8 cellular contexts compared by ENCODE assay signal in the genomic region with DNA sequence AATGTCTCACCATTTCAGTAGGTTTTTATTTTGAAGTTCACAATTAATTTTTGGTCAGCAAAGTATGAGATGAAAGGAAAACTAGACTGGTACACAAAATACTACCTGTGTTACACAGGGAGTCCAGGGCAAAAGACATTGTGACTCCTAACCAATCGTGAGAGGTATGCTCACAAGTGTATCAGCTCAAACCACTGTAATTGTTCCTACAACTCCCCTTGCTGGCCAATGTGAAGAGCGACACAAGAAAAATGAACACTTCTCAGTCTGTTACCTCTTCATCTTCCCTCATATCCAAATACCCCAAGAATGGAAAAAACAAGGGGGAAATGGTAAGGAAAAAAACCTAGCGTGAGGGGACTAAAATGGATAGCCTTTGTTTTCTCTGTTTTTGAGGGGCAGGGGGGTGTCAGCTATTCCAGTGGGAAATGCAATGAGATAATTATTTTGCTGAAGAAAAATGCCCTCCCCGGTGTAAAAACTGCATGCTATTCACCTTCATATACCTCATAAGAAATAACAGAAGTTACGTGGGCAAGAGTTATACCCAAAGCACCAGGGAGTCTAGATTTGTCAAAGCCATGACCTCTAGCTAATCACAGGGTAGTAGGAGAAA. TPM values are rescaled to one million over a fixed set of nuclear protein-coding genes. Genes with fewer than 3 reads are reported as not detected.
DNase-seq lines count a peak whose midpoint lies in the region; ATAC-seq and TF ChIP-seq lines count a peak whose summit lies in the region.

No MANE protein-coding gene starts in this region.

- no peaks in the 10 kb centered on the region for H3K9me3 Mint-ChIP-seq in progenitor cell of endocrine pancreas (ENCODE audit: low read depth)

- no peak overlapping the region for H3K4me3 Mint-ChIP-seq in progenitor cell of endocrine pancreas (ENCODE audit: low read depth)
- H3K4me3 Mint-ChIP-seq in T-helper 17 cell = no peak overlapping the region

- intact Hi-C loops in psoas muscle (cut with DNase I) = no loop called here

- H3K4me1 Mint-ChIP-seq in progenitor cell of endocrine pancreas (ENCODE audit: low read depth) = peaks cover 14% of the 10 kb centered on the region
- no peaks in the 10 kb centered on the region for H3K4me1 Mint-ChIP-seq in T-helper 17 cell

- H4K20me1 ChIP-seq in OCI-LY1 (ENCODE audit: insufficient read depth, low read length) = no peaks in the 10 kb centered on the region

- H3K27me3 Mint-ChIP-seq in progenitor cell of endocrine pancreas (no peaks in the 10 kb centered on the region), T-helper 17 cell (no peaks in the 10 kb centered on the region)

- H3K27ac ChIP-seq in OCI-LY1 (ENCODE audit: low read depth, low read length, poor library complexity, severe bottlenecking) = no peak overlapping the region
- no peak overlapping the region for H3K27ac ChIP-seq in psoas muscle

- H3K36me3 Mint-ChIP-seq in progenitor cell of endocrine pancreas (ENCODE audit: insufficient read depth) = no peaks in the 10 kb centered on the region
- peaks cover 2% of the 10 kb centered on the region for H3K36me3 Mint-ChIP-seq in T-helper 17 cell (ENCODE audit: low read depth)

- DNase-seq in EL (peak; percentile 43), GM20000 (ENCODE audit: low spot score) (peak; percentile 66), HT-29 (ENCODE audit: low spot score) (peak; percentile 85), epithelial cell of proximal tubule (ENCODE audit: low read depth) (peak; percentile 40), progenitor cell of endocrine pancreas (ENCODE audit: low spot score, unreplicated experiment) (no peak), T-helper 17 cell (no peak), psoas muscle (no peak)

- H3F3A ChIP-seq in OCI-LY1 (ENCODE audit: insufficient read depth, low read length) = no peaks in the 10 kb centered on the region

- H3K27me3 ChIP-seq in OCI-LY1 (ENCODE audit: insufficient read depth, low read length) (no peaks in the 10 kb centered on the region), psoas muscle (ENCODE audit: insufficient read depth in 3 of 3, low read length in 2 of 3) (no peaks in the 10 kb centered on the region)

- no peak overlapping the region for H3K4me3 ChIP-seq in OCI-LY1 (ENCODE audit: low read depth, low read length, poor library complexity, severe bottlenecking)
- no peak overlapping the region for H3K4me3 ChIP-seq in epithelial cell of proximal tubule (ENCODE audit: low read depth, low read length)
- no peak overlapping the region for H3K4me3 ChIP-seq in psoas muscle

- no peaks in the 10 kb centered on the region for H3K9me3 ChIP-seq in OCI-LY1 (ENCODE audit: low read length)
- no peaks in the 10 kb centered on the region for H3K9me3 ChIP-seq in T-helper 17 cell (ENCODE audit: control insufficient read depth, low read length, poor library complexity, severe bottlenecking)
- no peaks in the 10 kb centered on the region for H3K9me3 ChIP-seq in psoas muscle

- H3K36me3 ChIP-seq in OCI-LY1 (ENCODE audit: insufficient read depth, low read length) (no peaks in the 10 kb centered on the region), psoas muscle (ENCODE audit: insufficient read depth in 1 of 2, low read depth in 1 of 2) (no peaks in the 10 kb centered on the region)

- peaks cover 9% of the 10 kb centered on the region for H3K4me1 ChIP-seq in OCI-LY1 (ENCODE audit: insufficient read depth, low read length, severe bottlenecking)
- H3K4me1 ChIP-seq in psoas muscle = no peaks in the 10 kb centered on the region

- H2AFZ ChIP-seq in OCI-LY1 (ENCODE audit: low read length) = no peak overlapping the region

- TF ChIP-seq CTCF in GM20000 (IDR thresholded peaks at IDR 0.05; ENCODE audit: extremely low read depth, missing control alignments) = peak; percentile 71
- peak; percentile 62 for TF ChIP-seq CTCF in OCI-LY1 (IDR thresholded peaks at IDR 0.05; ENCODE audit: low read length)
- peak; percentile 86 for TF ChIP-seq CTCF in epithelial cell of proximal tubule (conservative IDR thresholded peaks at IDR 0.05; ENCODE audit: low read depth, low read length)
- TF ChIP-seq CTCF in progenitor cell of endocrine pancreas (IDR thresholded peaks at IDR 0.05; ENCODE audit: unreplicated experiment) = peak; percentile 62
- no peak for TF ChIP-seq CTCF in psoas muscle (IDR thresholded peaks at IDR 0.05)

- peak overlapping the region; percentile 90 for H3K27ac Mint-ChIP-seq in progenitor cell of endocrine pancreas
- no peak overlapping the region for H3K27ac Mint-ChIP-seq in T-helper 17 cell

- no peaks in the 10 kb centered on the region for H3K79me2 ChIP-seq in OCI-LY1 (ENCODE audit: insufficient read depth, low read length)

- H3K4me2 ChIP-seq in OCI-LY1 (ENCODE audit: low read length) = no peak overlapping the region

- WGBS in psoas muscle, 3 donors = 53 to 62% (median 59%) methylated on average over 5 of the region's 5 CpGs

- no peak overlapping the region for H3K9ac ChIP-seq in OCI-LY1 (ENCODE audit: low read length)

- no peaks in the 10 kb centered on the region for H3K9me2 ChIP-seq in OCI-LY1 (ENCODE audit: low read depth, low read length)

- ATAC-seq in T-helper 17 cell = no peak
- no peak for ATAC-seq in psoas muscle

RNA-seq across cellular contexts. Expression of a gene that starts 30.6 kb away (rescaled TPM):
- total RNA-seq in HT-29 (2014; rRNA removed; shearing (Covaris generic)) = 7.3 and 7.8 TPM in 2 replicates
- total RNA-seq in epithelial cell of proximal tubule = 3.3 and 4.6 TPM in 2 replicates
- 17.5 and 20.1 TPM in 2 replicates for total RNA-seq in progenitor cell of endocrine pancreas
- 1 to 10 TPM in 1 of 2 donors, not detected in 1; 1.2 TPM for total RNA-seq in T-helper 17 cell
- under 1 TPM in 2 of 4 donors, not detected in 2; 0.11 to 0.39 TPM for total RNA-seq in psoas muscle
- under 1 TPM in 1 of 3 donors, not detected in 2; 0.03 TPM for polyA plus RNA-seq in psoas muscle

Comparison
In these comparisons a context has a peak if more than half of its experiments do, and no peak if none do; other contexts are left out.
1. DNase-seq: peak in EL (single experiment), GM20000 (single experiment), HT-29 (single experiment) and epithelial cell of proximal tubule (single experiment); none in progenitor cell of endocrine pancreas (single experiment), T-helper 17 cell (0 of 3) and psoas muscle (0 of 2).